In the genomic region with DNA sequence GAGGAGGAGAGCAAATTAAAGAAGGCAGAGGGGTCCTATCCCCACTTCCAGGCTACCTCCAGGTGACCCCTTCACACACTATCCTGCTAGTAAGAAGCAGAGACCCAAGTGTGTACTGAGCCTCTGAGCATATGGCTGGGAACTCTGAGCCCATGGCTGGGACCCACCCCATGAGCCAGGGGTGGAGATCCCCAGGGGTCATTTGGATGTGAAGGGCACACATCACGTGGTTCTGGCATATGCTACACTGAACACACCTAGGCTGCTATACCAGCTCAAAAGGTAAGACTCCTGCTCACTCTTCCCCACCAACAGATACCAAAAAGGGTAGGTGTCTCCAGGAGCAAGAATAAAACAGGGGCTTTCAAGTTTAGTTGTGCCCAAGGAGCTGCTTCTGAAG, we compare ENCODE assay signal across 24 cellular contexts.
"Had no signal": no experiment of that assay in that cellular context is flagged by ENCODE, and none has a peak within 500 bp of the region (broad histone marks: within the 10 kb centered on the region; RNA-seq: fewer than 3 reads in every experiment).

No MANE protein-coding gene starts in this region.

- H3K9me3 ChIP-seq: esophagus squamous epithelium, gastrocnemius medialis had no signal

- H3K4me1 Mint-ChIP-seq: endodermal cell, mesothelial cell of epicardium had no signal

- H3K27ac Mint-ChIP-seq: effector memory CD8-positive, alpha-beta T cell; endodermal cell; mesothelial cell of epicardium had no signal

- H3K36me3 ChIP-seq: esophagus squamous epithelium, left lung, lower lobe of right lung had no signal

- ATAC-seq: effector memory CD8-positive, alpha-beta T cell; esophagus mucosa; gastrocnemius medialis; heart right ventricle; left cardiac atrium; left lung; left ventricle myocardium superior; lower lobe of right lung; mucosa of descending colon had no signal

- H3K4me3 ChIP-seq: coronary artery, dorsolateral prefrontal cortex, esophagus squamous epithelium, gastrocnemius medialis, heart right ventricle, left lung, lower lobe of right lung, mucosa of descending colon had no signal

- H3K27me3 ChIP-seq: dorsolateral prefrontal cortex, esophagus squamous epithelium, gastrocnemius medialis, heart right ventricle, left lung had no signal

- H3K4me3 Mint-ChIP-seq: effector memory CD8-positive, alpha-beta T cell; endodermal cell; mesothelial cell of epicardium had no signal

- DNase-seq: dermis blood vessel endothelial cell; dorsolateral prefrontal cortex; effector CD4-positive, alpha-beta T cell; effector memory CD8-positive, alpha-beta T cell; endodermal cell; erythroblast; esophagus squamous epithelium; foreskin fibroblast; foreskin melanocyte; gastrocnemius medialis; glutamatergic neuron; head of caudate nucleus; heart right ventricle; hippocampal formation; left cardiac atrium; left lung; left ventricle myocardium superior; lower lobe of right lung; mesenchymal stem cell; mucosa of descending colon had no signal

- H3K36me3 Mint-ChIP-seq: mesothelial cell of epicardium had no signal

- H3K4me1 ChIP-seq: esophagus squamous epithelium, gastrocnemius medialis, left lung, lower lobe of right lung had no signal

- H3K9me3 Mint-ChIP-seq: effector memory CD8-positive, alpha-beta T cell; endodermal cell had no signal

- H3K27ac ChIP-seq: coronary artery, dorsolateral prefrontal cortex, epithelial cell of prostate, esophagus squamous epithelium, gastrocnemius medialis, heart right ventricle, left lung, lower lobe of right lung had no signal
